Comparison of ENCODE assay signal across 22 cellular contexts in the genomic region with DNA sequence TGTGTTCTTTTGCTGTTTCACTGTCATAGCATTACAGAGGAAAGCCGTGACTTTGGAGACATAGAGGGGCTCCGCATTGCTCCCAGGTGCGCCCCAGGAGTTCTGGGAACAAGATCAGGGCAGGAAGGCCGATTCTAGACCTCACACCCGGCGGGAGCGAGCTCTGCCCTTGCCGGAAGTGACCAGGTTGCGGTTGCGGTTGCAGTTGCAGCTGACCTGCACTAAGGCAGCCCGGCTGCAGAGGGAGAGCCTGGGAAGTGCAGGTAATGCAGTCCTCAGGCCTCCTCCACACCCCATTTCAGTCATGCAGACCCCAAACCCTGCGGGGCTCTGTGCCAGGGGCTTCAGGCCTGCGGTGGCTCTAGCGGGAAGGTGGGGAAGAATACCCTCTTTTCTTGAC.
"Had no signal": no experiment of that assay in that cellular context is flagged by ENCODE, and none has a peak within 500 bp of the region (broad histone marks: within the 10 kb centered on the region; RNA-seq: fewer than 3 reads in every experiment).

No MANE protein-coding gene starts in this region.

- H3K36me3 ChIP-seq: Peyer's patch had no signal

- H3K27ac Mint-ChIP-seq: activated CD8-positive, alpha-beta memory T cell treated with anti-CD3 and anti-CD28 coated beads, Interleukin-2, amount 10 ng/mL, durations not matched to agents 7 days and 5 days; activated T-cell treated with anti-CD3 and anti-CD28 coated beads, Interleukin-2, amount 50 U/mL, for 24 hours; activated T-helper 1 cell treated with anti-CD3 and anti-CD28 coated beads, Interleukin-12 subunit alpha, Interleukin-12 subunit beta, Interleukin-2, Interleukin-4 antibody, amounts not matched to agents 30 ng/mL and 10 ng/mL and 1 ng/mL, durations not matched to agents 14 hours and 24 hours and 36 hours; T-helper 1 cell treated with Interleukin-12 subunit alpha and Interleukin-12 subunit beta and Interleukin-4 antibody, amounts not matched to agents 30 μg/mL and 1 μg/mL, for 36 hours had no signal

- DNase-seq: activated CD4-positive, alpha-beta T cell treated with anti-CD3 and anti-CD28 coated beads for 4 hours; activated CD8-positive, alpha-beta memory T cell treated with anti-CD3 and anti-CD28 coated beads, Interleukin-2, amount 10 ng/mL, durations not matched to agents 7 days and 5 days; activated effector memory CD4-positive, alpha-beta T cell treated with Interleukin-2 at 50 U/mL for 16 hours; activated naive CD4-positive, alpha-beta T cell; activated T-cell treated with anti-CD3 and anti-CD28 coated beads, Interleukin-2, amount 50 U/mL, for 24 hours; aorta; central memory CD4-positive, alpha-beta T cell; Kasumi-1; NCI-H1048; NCI-H146; NCI-H1930; NCI-H2171; NCI-H2227 treated with DMSO at 0.1 percent for 48 hours; NCI-H526; NCI-H774; Peyer's patch; SHP77 treated with DMSO at 0.1 percent for 48 hours had no signal

- H3K9me3 Mint-ChIP-seq: activated naive CD4-positive, alpha-beta T cell treated with anti-CD3 and anti-CD28 coated beads, Interleukin-2, amount 50 U/mL, for 24 hours; activated T-cell treated with anti-CD3 and anti-CD28 coated beads, Interleukin-2, amount 50 U/mL, for 24 hours; activated T-helper 1 cell treated with anti-CD3 and anti-CD28 coated beads, Interleukin-12 subunit alpha, Interleukin-12 subunit beta, Interleukin-2, Interleukin-4 antibody, amounts not matched to agents 30 ng/mL and 10 ng/mL and 1 ng/mL, durations not matched to agents 14 hours and 24 hours and 36 hours; T-helper 1 cell treated with Interleukin-12 subunit alpha and Interleukin-12 subunit beta and Interleukin-4 antibody, amounts not matched to agents 30 μg/mL and 1 μg/mL, for 36 hours had no signal

- H3K4me3 ChIP-seq: Peyer's patch had no signal

- H3K27ac ChIP-seq: Peyer's patch had no signal

- H3K9me3 ChIP-seq: Peyer's patch had no signal

- H3K4me1 ChIP-seq: Peyer's patch had no signal

- H3K4me3 Mint-ChIP-seq: activated CD8-positive, alpha-beta memory T cell treated with anti-CD3 and anti-CD28 coated beads, Interleukin-2, amount 10 ng/mL, durations not matched to agents 7 days and 5 days; activated naive CD4-positive, alpha-beta T cell treated with anti-CD3 and anti-CD28 coated beads, Interleukin-2, amount 50 U/mL, for 24 hours; activated T-cell treated with anti-CD3 and anti-CD28 coated beads, Interleukin-2, amount 50 U/mL, for 24 hours; activated T-helper 1 cell treated with anti-CD3 and anti-CD28 coated beads, Interleukin-12 subunit alpha, Interleukin-12 subunit beta, Interleukin-2, Interleukin-4 antibody, amounts not matched to agents 30 ng/mL and 10 ng/mL and 1 ng/mL, durations not matched to agents 14 hours and 24 hours and 36 hours; T-helper 1 cell treated with Interleukin-12 subunit alpha and Interleukin-12 subunit beta and Interleukin-4 antibody, amounts not matched to agents 30 μg/mL and 1 μg/mL, for 36 hours had no signal

- ATAC-seq: activated CD4-positive, CD25-positive, alpha-beta regulatory T cell treated with anti-CD3 and anti-CD28 coated beads, Interleukin-2, amount 50 U/mL, for 24 hours; activated CD8-positive, alpha-beta memory T cell treated with anti-CD3 and anti-CD28 coated beads, Interleukin-2, amount 10 ng/mL, durations not matched to agents 7 days and 5 days had no signal

- H3K36me3 Mint-ChIP-seq: activated CD8-positive, alpha-beta memory T cell treated with anti-CD3 and anti-CD28 coated beads, Interleukin-2, amount 10 ng/mL, durations not matched to agents 7 days and 5 days; activated naive CD4-positive, alpha-beta T cell treated with anti-CD3 and anti-CD28 coated beads, Interleukin-2, amount 50 U/mL, for 24 hours had no signal

- FAIRE-seq: bronchial epithelial cell had no signal

- H3K4me1 Mint-ChIP-seq: activated CD8-positive, alpha-beta memory T cell treated with anti-CD3 and anti-CD28 coated beads, Interleukin-2, amount 10 ng/mL, durations not matched to agents 7 days and 5 days; activated naive CD4-positive, alpha-beta T cell treated with anti-CD3 and anti-CD28 coated beads, Interleukin-2, amount 50 U/mL, for 24 hours had no signal

- H3K27me3 ChIP-seq: Peyer's patch had no signal
